ENCODE assay signal across 18 cellular contexts in genomic region chr20:50265245-50265946, GRCh38.
DNase-seq lines count a peak whose midpoint lies in the region; TF ChIP-seq lines count a peak whose summit lies in the region.
"Had no signal": no experiment of that assay in that cellular context is flagged by ENCODE, and none has a peak within 500 bp of the region (broad histone marks: within the 10 kb centered on the region; RNA-seq: fewer than 3 reads in every experiment).

No MANE protein-coding gene starts in this region.

- CTCF ChIA-PET in activated CD4-positive, alpha-beta T cell treated with anti-CD3 and anti-CD28 coated beads, Interleukin-2, amount 10 ng/mL, durations not matched to agents 7 days and 5 days (lab: Charles Lee): interaction anchor here (0.9 to 5.2 kb wide), 4 partner anchors 8 to 32 kb away, joined by 3 to 13 read pairs (median 4); no protein-coding TSS in a partner anchor
- CTCF ChIA-PET in RWPE1 (lab: Yijun Ruan, JAX): no interaction called here

- H3K9me3 ChIP-seq in mesenchymal stem cell (ENCODE audit: control insufficient read depth, low read length): no peaks in the 10 kb centered on the region
- no peaks in the 10 kb centered on the region for H3K9me3 ChIP-seq in Peyer's patch

- H2AK5ac ChIP-seq in mesenchymal stem cell (ENCODE audit: low read length, severe bottlenecking): no peak overlapping the region

- H3K79me1 ChIP-seq in mesenchymal stem cell (replicated peaks; ENCODE audit: low read length, poor library complexity, severe bottlenecking): no peaks in the 10 kb centered on the region

- no peaks in the 10 kb centered on the region for H3K9me3 Mint-ChIP-seq in activated CD4-positive, alpha-beta T cell treated with anti-CD3 and anti-CD28 coated beads, Interleukin-2, amount 10 ng/mL, durations not matched to agents 7 days and 5 days
- H3K9me3 Mint-ChIP-seq in activated CD4-positive, alpha-beta T cell treated with anti-CD3 and anti-CD28 coated beads, Interleukin-2, amount 10 ng/mL, durations not matched to agents 24 days and 14 days: no peaks in the 10 kb centered on the region
- H3K9me3 Mint-ChIP-seq in CD14-positive monocyte: no peaks in the 10 kb centered on the region

- no peak overlapping the region for H2BK15ac ChIP-seq in mesenchymal stem cell (ENCODE audit: low read depth, poor library complexity, severe bottlenecking)

- H2BK120ac ChIP-seq in mesenchymal stem cell (ENCODE audit: low read depth, low read length): no peak overlapping the region

- peaks cover 21% of the 10 kb centered on the region for H3K4me1 Mint-ChIP-seq in activated CD4-positive, alpha-beta T cell treated with anti-CD3 and anti-CD28 coated beads, Interleukin-2, amount 10 ng/mL, durations not matched to agents 7 days and 5 days
- peaks cover 15% of the 10 kb centered on the region for H3K4me1 Mint-ChIP-seq in activated CD4-positive, alpha-beta T cell treated with anti-CD3 and anti-CD28 coated beads, Interleukin-2, amount 10 ng/mL, durations not matched to agents 24 days and 14 days
- H3K4me1 Mint-ChIP-seq in CD14-positive monocyte: peaks cover 73% of the 10 kb centered on the region

- H2BK12ac ChIP-seq in mesenchymal stem cell (ENCODE audit: low read length in 2 of 2): no peak overlapping the region

- H3K4me3 Mint-ChIP-seq in activated CD4-positive, alpha-beta T cell treated with anti-CD3 and anti-CD28 coated beads, Interleukin-2, amount 10 ng/mL, durations not matched to agents 7 days and 5 days: no peak overlapping the region
- no peak overlapping the region for H3K4me3 Mint-ChIP-seq in activated CD4-positive, alpha-beta T cell treated with anti-CD3 and anti-CD28 coated beads, Interleukin-2, amount 10 ng/mL, durations not matched to agents 24 days and 14 days
- H3K4me3 Mint-ChIP-seq in CD14-positive monocyte: no peak overlapping the region

- H3K4me1 ChIP-seq in mesenchymal stem cell (ENCODE audit: control insufficient read depth, insufficient read depth, low read depth, low read length) (peaks cover 4% of the 10 kb centered on the region), Peyer's patch (peaks cover 0 to 18% (median 0%) of the 10 kb centered on the region in 4 donors)

- H2BK5ac ChIP-seq in mesenchymal stem cell (ENCODE audit: low read depth, low read length, poor library complexity, severe bottlenecking): no peak overlapping the region

- TF ChIP-seq POLR2A in Peyer's patch (IDR thresholded peaks at IDR 0.05): no peak

- H3K27me3 Mint-ChIP-seq in activated CD4-positive, alpha-beta T cell treated with anti-CD3 and anti-CD28 coated beads, Interleukin-2, amount 10 ng/mL, durations not matched to agents 7 days and 5 days: peaks cover under 1% of the 10 kb centered on the region
- H3K27me3 Mint-ChIP-seq in activated CD4-positive, alpha-beta T cell treated with anti-CD3 and anti-CD28 coated beads, Interleukin-2, amount 10 ng/mL, durations not matched to agents 24 days and 14 days: peaks cover 4% of the 10 kb centered on the region
- peaks cover 0 to 3% (median 0%) of the 10 kb centered on the region in 3 donors for H3K27me3 Mint-ChIP-seq in CD14-positive monocyte (ENCODE audit: low read depth in 3 of 3)

- no peak overlapping the region for H3K23ac ChIP-seq in mesenchymal stem cell (ENCODE audit: low read length in 2 of 2)

- 96% methylated on average over 10 of the region's 12 CpGs for WGBS in mesenchymal stem cell

- peak overlapping the region; percentile 37 for H3K27ac Mint-ChIP-seq in activated CD4-positive, alpha-beta T cell treated with anti-CD3 and anti-CD28 coated beads, Interleukin-2, amount 10 ng/mL, durations not matched to agents 7 days and 5 days
- no peak overlapping the region for H3K27ac Mint-ChIP-seq in activated CD4-positive, alpha-beta T cell treated with anti-CD3 and anti-CD28 coated beads, Interleukin-2, amount 10 ng/mL, durations not matched to agents 24 days and 14 days
- H3K27ac Mint-ChIP-seq in CD14-positive monocyte: peak overlapping the region; percentile 21 to 99 (median 79)

- no peak overlapping the region for H4K8ac ChIP-seq in mesenchymal stem cell (ENCODE audit: low read length)

- H3K27ac ChIP-seq in RWPE1 (peak overlapping the region; percentile 72), mesenchymal stem cell (ENCODE audit: low read length, poor library complexity, severe bottlenecking) (no peak overlapping the region), Peyer's patch (no peak overlapping the region)
- H3K27ac ChIP-seq: 22Rv1, C4-2B had no signal

- intact Hi-C loops in activated CD4-positive, alpha-beta T cell treated with anti-CD3 and anti-CD28 coated beads, Interleukin-2, amount 10 ng/mL, durations not matched to agents 24 days and 14 days (cut with micrococcal nuclease): no loop called here
- intact Hi-C loops in CD14-positive monocyte (cut with micrococcal nuclease): no loop called here

- DNase-seq in activated CD4-positive, alpha-beta T cell treated with anti-CD3 and anti-CD28 coated beads, Interleukin-2, amount 10 ng/mL, durations not matched to agents 7 days and 5 days: no peak
- no peak for DNase-seq in activated CD4-positive, alpha-beta T cell treated with anti-CD3 and anti-CD28 coated beads, Interleukin-2, amount 10 ng/mL, durations not matched to agents 24 days and 14 days
- DNase-seq in CD14-positive monocyte (ENCODE audit: low spot score) (no peak), RWPE1 (ENCODE audit: low spot score) (no peak), mesenchymal stem cell (no peak), SKM-1 treated with dmso at 0.1 percent for 144 hours (lab: John Stamatoyannopoulos, UW; ENCODE audit: unreplicated experiment) (no peak), Peyer's patch (no peak)
- DNase-seq in stimulated activated CD4-positive, alpha-beta T cell treated with anti-CD3 and anti-CD28 coated beads, Interleukin-12 subunit alpha, Interleukin-12 subunit beta, amount 100 ng/mL, for 4 hours: no peak
- DNase-seq: COR-L47, DMS53, MM.1S, NCI-H1105, NCI-H1694 treated with DMSO at 0.1 percent for 48 hours, NCI-H345, NCI-H526 treated with DMSO at 0.1 percent for 48 hours, OCI-M1 had no signal

- no peak overlapping the region for H3K4me2 ChIP-seq in mesenchymal stem cell (ENCODE audit: low read length, poor library complexity, severe bottlenecking)

- H2AFZ ChIP-seq in mesenchymal stem cell (ENCODE audit: low read depth, low read length): no peak overlapping the region

- peak overlapping the region; percentile 41 for H3K9ac ChIP-seq in mesenchymal stem cell (ENCODE audit: low read length)

- H3K4me3 ChIP-seq in mesenchymal stem cell (ENCODE audit: insufficient read depth in 1 of 2, low read depth in 1 of 2, low read length in 2 of 2) (no peak overlapping the region), Peyer's patch (no peak overlapping the region)

- no peak overlapping the region for H3K4ac ChIP-seq in mesenchymal stem cell (ENCODE audit: low read depth in 1 of 2, low read length in 2 of 2)

- H3K36me3 ChIP-seq in mesenchymal stem cell (ENCODE audit: control insufficient read depth in 1 of 2, insufficient read depth in 2 of 2, low read depth in 1 of 2, low read length in 2 of 2): no peaks in the 10 kb centered on the region
- no peaks in the 10 kb centered on the region for H3K36me3 ChIP-seq in Peyer's patch

- H3K36me3 Mint-ChIP-seq in activated CD4-positive, alpha-beta T cell treated with anti-CD3 and anti-CD28 coated beads, Interleukin-2, amount 10 ng/mL, durations not matched to agents 7 days and 5 days (ENCODE audit: low read depth): no peaks in the 10 kb centered on the region
- H3K36me3 Mint-ChIP-seq in activated CD4-positive, alpha-beta T cell treated with anti-CD3 and anti-CD28 coated beads, Interleukin-2, amount 10 ng/mL, durations not matched to agents 24 days and 14 days (ENCODE audit: low read depth): no peaks in the 10 kb centered on the region
- H3K36me3 Mint-ChIP-seq in CD14-positive monocyte: peaks cover 0 to 11% of the 10 kb centered on the region in 2 donors

- H3K18ac ChIP-seq in mesenchymal stem cell (ENCODE audit: low read depth in 1 of 2, low read length in 2 of 2): no peak overlapping the region

- POLR2A ChIA-PET in activated CD4-positive, alpha-beta T cell treated with anti-CD3 and anti-CD28 coated beads, Interleukin-2, amount 10 ng/mL, durations not matched to agents 7 days and 5 days (lab: Charles Lee): no interaction called here
- POLR2A ChIA-PET in RWPE1 (lab: Yijun Ruan, JAX; ENCODE audit: low non-redundant PET): no interaction called here

- H4K91ac ChIP-seq in mesenchymal stem cell (ENCODE audit: low read length): no peak overlapping the region

- no peak overlapping the region for H3K14ac ChIP-seq in mesenchymal stem cell (ENCODE audit: low read length in 2 of 2)

- H3K27me3 ChIP-seq in mesenchymal stem cell (ENCODE audit: control insufficient read depth in 1 of 2, insufficient read depth in 1 of 2, low read length in 2 of 2) (no peaks in the 10 kb centered on the region), Peyer's patch (no peaks in the 10 kb centered on the region)

- TF ChIP-seq CTCF in CD14-positive monocyte (IDR thresholded peaks at IDR 0.05) (no peak), RWPE1 (conservative IDR thresholded peaks at IDR 0.05; ENCODE audit: low read depth) (no peak), Peyer's patch (IDR thresholded peaks at IDR 0.05) (no peak)
